In genomic region chr11:59668950-59669610, GRCh38 we compare ENCODE assay signal across 1 cellular context.
A peak's percentile ranks its signal among the peaks of the same experiment; 100 is the strongest.
TF ChIP-seq lines count a peak whose summit lies in the region.

A gene with protein sequence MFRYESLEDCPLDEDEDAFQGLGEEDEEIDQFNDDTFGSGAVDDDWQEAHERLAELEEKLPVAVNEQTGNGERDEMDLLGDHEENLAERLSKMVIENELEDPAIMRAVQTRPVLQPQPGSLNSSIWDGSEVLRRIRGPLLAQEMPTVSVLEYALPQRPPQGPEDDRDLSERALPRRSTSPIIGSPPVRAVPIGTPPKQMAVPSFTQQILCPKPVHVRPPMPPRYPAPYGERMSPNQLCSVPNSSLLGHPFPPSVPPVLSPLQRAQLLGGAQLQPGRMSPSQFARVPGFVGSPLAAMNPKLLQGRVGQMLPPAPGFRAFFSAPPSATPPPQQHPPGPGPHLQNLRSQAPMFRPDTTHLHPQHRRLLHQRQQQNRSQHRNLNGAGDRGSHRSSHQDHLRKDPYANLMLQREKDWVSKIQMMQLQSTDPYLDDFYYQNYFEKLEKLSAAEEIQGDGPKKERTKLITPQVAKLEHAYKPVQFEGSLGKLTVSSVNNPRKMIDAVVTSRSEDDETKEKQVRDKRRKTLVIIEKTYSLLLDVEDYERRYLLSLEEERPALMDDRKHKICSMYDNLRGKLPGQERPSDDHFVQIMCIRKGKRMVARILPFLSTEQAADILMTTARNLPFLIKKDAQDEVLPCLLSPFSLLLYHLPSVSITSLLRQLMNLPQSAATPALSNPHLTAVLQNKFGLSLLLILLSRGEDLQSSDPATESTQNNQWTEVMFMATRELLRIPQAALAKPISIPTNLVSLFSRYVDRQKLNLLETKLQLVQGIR (minus strand): TSS chr11:59669037. CDS start chr11:59668895, 142 bp downstream.

TF ChIP-seq in GM23338, 12 proteins besides CTCF, POLR2A, EP300 and RAD21 (continued from another document):
- no peak for TF ChIP-seq ZNF462 (CRISPR knock-in tag; IDR thresholded peaks at IDR 0.05)
- TF ChIP-seq NANOG (IDR thresholded peaks at IDR 0.05; ENCODE audit: borderline replicate concordance): no peak
- TF ChIP-seq ZNF114 (CRISPR knock-in tag; IDR thresholded peaks at IDR 0.05): no peak
- no peak for TF ChIP-seq JUNB (IDR thresholded peaks at IDR 0.05; ENCODE audit: unreplicated experiment)
- no peak for TF ChIP-seq ETS1 (IDR thresholded peaks at IDR 0.05)
- TF ChIP-seq POLR2AphosphoS5 (IDR thresholded peaks at IDR 0.05; ENCODE audit: low read depth): peak; percentile 60
TF ChIP-seq in GM23338: peak in this region for 2.
